In genomic region chr13:40673061-40673397, GRCh38 we compare ENCODE assay signal across 1 cellular context.
TF ChIP-seq lines count a peak whose summit lies in the region.

No MANE protein-coding gene starts in this region.

TF ChIP-seq in GM23338, 12 proteins besides CTCF, POLR2A, EP300 and RAD21 (continued from another document):
- TF ChIP-seq, protein P1, sequence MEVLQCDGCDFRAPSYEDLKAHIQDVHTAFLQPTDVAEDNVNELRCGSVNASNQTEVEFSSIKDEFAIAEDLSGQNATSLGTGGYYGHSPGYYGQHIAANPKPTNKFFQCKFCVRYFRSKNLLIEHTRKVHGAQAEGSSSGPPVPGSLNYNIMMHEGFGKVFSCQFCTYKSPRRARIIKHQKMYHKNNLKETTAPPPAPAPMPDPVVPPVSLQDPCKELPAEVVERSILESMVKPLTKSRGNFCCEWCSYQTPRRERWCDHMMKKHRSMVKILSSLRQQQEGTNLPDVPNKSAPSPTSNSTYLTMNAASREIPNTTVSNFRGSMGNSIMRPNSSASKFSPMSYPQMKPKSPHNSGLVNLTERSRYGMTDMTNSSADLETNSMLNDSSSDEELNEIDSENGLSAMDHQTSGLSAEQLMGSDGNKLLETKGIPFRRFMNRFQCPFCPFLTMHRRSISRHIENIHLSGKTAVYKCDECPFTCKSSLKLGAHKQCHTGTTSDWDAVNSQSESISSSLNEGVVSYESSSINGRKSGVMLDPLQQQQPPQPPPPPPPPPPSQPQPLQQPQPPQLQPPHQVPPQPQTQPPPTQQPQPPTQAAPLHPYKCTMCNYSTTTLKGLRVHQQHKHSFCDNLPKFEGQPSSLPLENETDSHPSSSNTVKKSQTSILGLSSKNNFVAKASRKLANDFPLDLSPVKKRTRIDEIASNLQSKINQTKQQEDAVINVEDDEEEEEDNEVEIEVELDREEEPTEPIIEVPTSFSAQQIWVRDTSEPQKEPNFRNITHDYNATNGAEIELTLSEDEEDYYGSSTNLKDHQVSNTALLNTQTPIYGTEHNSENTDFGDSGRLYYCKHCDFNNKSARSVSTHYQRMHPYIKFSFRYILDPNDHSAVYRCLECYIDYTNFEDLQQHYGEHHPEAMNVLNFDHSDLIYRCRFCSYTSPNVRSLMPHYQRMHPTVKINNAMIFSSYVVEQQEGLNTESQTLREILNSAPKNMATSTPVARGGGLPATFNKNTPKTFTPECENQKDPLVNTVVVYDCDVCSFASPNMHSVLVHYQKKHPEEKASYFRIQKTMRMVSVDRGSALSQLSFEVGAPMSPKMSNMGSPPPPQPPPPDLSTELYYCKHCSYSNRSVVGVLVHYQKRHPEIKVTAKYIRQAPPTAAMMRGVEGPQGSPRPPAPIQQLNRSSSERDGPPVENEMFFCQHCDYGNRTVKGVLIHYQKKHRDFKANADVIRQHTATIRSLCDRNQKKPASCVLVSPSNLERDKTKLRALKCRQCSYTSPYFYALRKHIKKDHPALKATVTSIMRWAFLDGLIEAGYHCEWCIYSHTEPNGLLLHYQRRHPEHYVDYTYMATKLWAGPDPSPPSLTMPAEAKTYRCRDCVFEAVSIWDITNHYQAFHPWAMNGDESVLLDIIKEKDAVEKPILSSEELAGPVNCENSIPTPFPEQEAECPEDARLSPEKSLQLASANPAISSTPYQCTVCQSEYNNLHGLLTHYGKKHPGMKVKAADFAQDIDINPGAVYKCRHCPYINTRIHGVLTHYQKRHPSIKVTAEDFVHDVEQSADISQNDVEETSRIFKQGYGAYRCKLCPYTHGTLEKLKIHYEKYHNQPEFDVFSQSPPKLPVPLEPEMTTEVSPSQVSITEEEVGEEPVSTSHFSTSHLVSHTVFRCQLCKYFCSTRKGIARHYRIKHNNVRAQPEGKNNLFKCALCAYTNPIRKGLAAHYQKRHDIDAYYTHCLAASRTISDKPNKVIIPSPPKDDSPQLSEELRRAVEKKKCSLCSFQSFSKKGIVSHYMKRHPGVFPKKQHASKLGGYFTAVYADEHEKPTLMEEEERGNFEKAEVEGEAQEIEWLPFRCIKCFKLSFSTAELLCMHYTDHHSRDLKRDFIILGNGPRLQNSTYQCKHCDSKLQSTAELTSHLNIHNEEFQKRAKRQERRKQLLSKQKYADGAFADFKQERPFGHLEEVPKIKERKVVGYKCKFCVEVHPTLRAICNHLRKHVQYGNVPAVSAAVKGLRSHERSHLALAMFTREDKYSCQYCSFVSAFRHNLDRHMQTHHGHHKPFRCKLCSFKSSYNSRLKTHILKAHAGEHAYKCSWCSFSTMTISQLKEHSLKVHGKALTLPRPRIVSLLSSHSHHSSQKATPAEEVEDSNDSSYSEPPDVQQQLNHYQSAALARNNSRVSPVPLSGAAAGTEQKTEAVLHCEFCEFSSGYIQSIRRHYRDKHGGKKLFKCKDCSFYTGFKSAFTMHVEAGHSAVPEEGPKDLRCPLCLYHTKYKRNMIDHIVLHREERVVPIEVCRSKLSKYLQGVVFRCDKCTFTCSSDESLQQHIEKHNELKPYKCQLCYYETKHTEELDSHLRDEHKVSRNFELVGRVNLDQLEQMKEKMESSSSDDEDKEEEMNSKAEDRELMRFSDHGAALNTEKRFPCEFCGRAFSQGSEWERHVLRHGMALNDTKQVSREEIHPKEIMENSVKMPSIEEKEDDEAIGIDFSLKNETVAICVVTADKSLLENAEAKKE (CRISPR knock-in tag; IDR thresholded peaks at IDR 0.05), result no peak
- TF ChIP-seq ZNF114 (CRISPR knock-in tag; IDR thresholded peaks at IDR 0.05) (no peak), EZH2phosphoT487 (IDR thresholded peaks at IDR 0.05; ENCODE audit: unreplicated experiment) (no peak), CREB1 (CRISPR knock-in tag; IDR thresholded peaks at IDR 0.05; ENCODE audit: low read depth) (no peak), JUNB (IDR thresholded peaks at IDR 0.05; ENCODE audit: unreplicated experiment) (no peak), EZH2 (IDR thresholded peaks at IDR 0.05; ENCODE audit: low read depth, unreplicated experiment) (no peak), ETS1 (IDR thresholded peaks at IDR 0.05) (no peak)
- TF ChIP-seq, protein P2, sequence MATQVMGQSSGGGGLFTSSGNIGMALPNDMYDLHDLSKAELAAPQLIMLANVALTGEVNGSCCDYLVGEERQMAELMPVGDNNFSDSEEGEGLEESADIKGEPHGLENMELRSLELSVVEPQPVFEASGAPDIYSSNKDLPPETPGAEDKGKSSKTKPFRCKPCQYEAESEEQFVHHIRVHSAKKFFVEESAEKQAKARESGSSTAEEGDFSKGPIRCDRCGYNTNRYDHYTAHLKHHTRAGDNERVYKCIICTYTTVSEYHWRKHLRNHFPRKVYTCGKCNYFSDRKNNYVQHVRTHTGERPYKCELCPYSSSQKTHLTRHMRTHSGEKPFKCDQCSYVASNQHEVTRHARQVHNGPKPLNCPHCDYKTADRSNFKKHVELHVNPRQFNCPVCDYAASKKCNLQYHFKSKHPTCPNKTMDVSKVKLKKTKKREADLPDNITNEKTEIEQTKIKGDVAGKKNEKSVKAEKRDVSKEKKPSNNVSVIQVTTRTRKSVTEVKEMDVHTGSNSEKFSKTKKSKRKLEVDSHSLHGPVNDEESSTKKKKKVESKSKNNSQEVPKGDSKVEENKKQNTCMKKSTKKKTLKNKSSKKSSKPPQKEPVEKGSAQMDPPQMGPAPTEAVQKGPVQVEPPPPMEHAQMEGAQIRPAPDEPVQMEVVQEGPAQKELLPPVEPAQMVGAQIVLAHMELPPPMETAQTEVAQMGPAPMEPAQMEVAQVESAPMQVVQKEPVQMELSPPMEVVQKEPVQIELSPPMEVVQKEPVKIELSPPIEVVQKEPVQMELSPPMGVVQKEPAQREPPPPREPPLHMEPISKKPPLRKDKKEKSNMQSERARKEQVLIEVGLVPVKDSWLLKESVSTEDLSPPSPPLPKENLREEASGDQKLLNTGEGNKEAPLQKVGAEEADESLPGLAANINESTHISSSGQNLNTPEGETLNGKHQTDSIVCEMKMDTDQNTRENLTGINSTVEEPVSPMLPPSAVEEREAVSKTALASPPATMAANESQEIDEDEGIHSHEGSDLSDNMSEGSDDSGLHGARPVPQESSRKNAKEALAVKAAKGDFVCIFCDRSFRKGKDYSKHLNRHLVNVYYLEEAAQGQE (IDR thresholded peaks at IDR 0.05; ENCODE audit: unreplicated experiment), result no peak
